15 cellular contexts compared by ENCODE assay signal in the genomic region with DNA sequence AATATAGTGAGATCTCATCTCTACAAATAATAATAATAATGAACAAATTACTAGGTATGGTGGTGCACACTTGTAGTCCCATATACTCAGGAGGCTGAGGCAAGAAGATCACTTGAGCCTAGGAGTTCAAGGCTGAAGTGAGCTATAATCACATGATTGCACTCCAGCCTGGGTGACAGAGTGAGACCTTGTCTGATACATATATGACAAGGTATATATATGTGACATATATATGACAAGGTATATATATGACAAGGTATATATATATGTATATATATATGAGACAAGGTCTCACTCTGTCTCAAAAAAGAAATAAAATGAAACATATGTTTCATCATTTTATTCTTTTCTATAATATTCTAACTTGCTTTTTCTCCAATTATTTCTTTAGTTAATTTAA.
DNase-seq lines count a peak whose midpoint lies in the region; ATAC-seq lines count a peak whose summit lies in the region.
"Had no signal": no experiment of that assay in that cellular context is flagged by ENCODE, and none has a peak within 500 bp of the region (broad histone marks: within the 10 kb centered on the region; RNA-seq: fewer than 3 reads in every experiment).

No MANE protein-coding gene starts in this region.

- in situ Hi-C loops in GM23248 (cut with MboI): no loop called here

- no peak overlapping the region for H3K27ac ChIP-seq in GM23248
- H3K27ac ChIP-seq: skin epidermis, thoracic aorta had no signal

- no peaks in the 10 kb centered on the region for H4K20me1 ChIP-seq in GM23248 (ENCODE audit: insufficient read depth)
- H4K20me1 ChIP-seq: BLaER1 treated with 17β-estradiol and CSF1 and Interleukin-3, amounts not matched to agents 10 nM and 100 nM had no signal

- ATAC-seq in GM19023 (IDR thresholded peaks at IDR 0.05; ENCODE audit: unreplicated experiment): peak; percentile 15
- peak; percentile 25 for ATAC-seq in GM21576 (IDR thresholded peaks at IDR 0.05; ENCODE audit: unreplicated experiment)
- ATAC-seq in HG03045 (IDR thresholded peaks at IDR 0.05; ENCODE audit: unreplicated experiment): peak; percentile 26
- peak; percentile 19 for ATAC-seq in HG03575 (IDR thresholded peaks at IDR 0.05; ENCODE audit: extremely low read depth, insufficient number of reproducible peaks, low FRiP score, unreplicated experiment)
- no peak for ATAC-seq in left ventricle myocardium superior
- ATAC-seq: activated T-helper 17 cell treated with anti-CD3 and anti-CD28 coated beads, Interleukin-2, amount 50 U/mL, for 72 hours; PC-3 had no signal

- H3K4me2 ChIP-seq in GM23248 (ENCODE audit: unreplicated experiment): no peak overlapping the region

- H3K9me2 ChIP-seq in GM23248 (ENCODE audit: insufficient read depth): no peaks in the 10 kb centered on the region

- no peak overlapping the region for H2AFZ ChIP-seq in GM23248

- DNase-seq in NCI-H510A (lab: John Stamatoyannopoulos, UW) (no peak), GM23248 (no peak), left ventricle myocardium superior (no peak), superior temporal gyrus (ENCODE audit: extremely low spot score) (no peak)
- DNase-seq: NCI-H2171 treated with DMSO at 0.1 percent for 48 hours, nucleus accumbens, PC-3 had no signal

- no peaks in the 10 kb centered on the region for H3K9me3 ChIP-seq in GM23248 (ENCODE audit: low read depth)
- H3K9me3 ChIP-seq: thoracic aorta had no signal

- H3K27me3 ChIP-seq in GM23248 (replicated peaks; ENCODE audit: insufficient read depth): no peaks in the 10 kb centered on the region
- H3K27me3 ChIP-seq: BLaER1 treated with 17β-estradiol and CSF1 and Interleukin-3, amounts not matched to agents 10 nM and 100 nM had no signal

- no peaks in the 10 kb centered on the region for H3K4me1 ChIP-seq in GM23248 (ENCODE audit: insufficient read depth)

- no peak overlapping the region for H3K9ac ChIP-seq in GM23248
- H3K9ac ChIP-seq: BLaER1 treated with 17β-estradiol and CSF1 and Interleukin-3, amounts not matched to agents 10 nM and 100 nM had no signal

- intact Hi-C loops in left ventricle myocardium superior (cut with micrococcal nuclease): no loop called here

- H3K79me2 ChIP-seq in GM23248 (ENCODE audit: insufficient read depth): no peaks in the 10 kb centered on the region

- H3K36me3 ChIP-seq in GM23248 (ENCODE audit: low read depth): no peaks in the 10 kb centered on the region
- H3K36me3 ChIP-seq: BLaER1 treated with 17β-estradiol and CSF1 and Interleukin-3, amounts not matched to agents 10 nM and 100 nM; thoracic aorta had no signal

- no peak overlapping the region for H3K4me3 ChIP-seq in GM23248
- H3K4me3 ChIP-seq: BLaER1 treated with 17β-estradiol and CSF1 and Interleukin-3, amounts not matched to agents 10 nM and 100 nM; skin epidermis; thoracic aorta had no signal

- H3F3A ChIP-seq in GM23248 (ENCODE audit: insufficient read depth): no peaks in the 10 kb centered on the region
